ENCODE assay signal across 20 cellular contexts in genomic region chr5:31536873-31537272, GRCh38. TPM values are rescaled to one million over a fixed set of nuclear protein-coding genes. Genes with fewer than 3 reads are reported as not detected.
DNase-seq lines count a peak whose midpoint lies in the region; ATAC-seq, FAIRE-seq and TF ChIP-seq lines count a peak whose summit lies in the region.
"Had no signal": no experiment of that assay in that cellular context is flagged by ENCODE, and none has a peak within 500 bp of the region (broad histone marks: within the 10 kb centered on the region; RNA-seq: fewer than 3 reads in every experiment).

No MANE protein-coding gene starts in this region.

- H3K4me3 Mint-ChIP-seq in activated CD8-positive, alpha-beta memory T cell treated with anti-CD3 and anti-CD28 coated beads, Interleukin-2, amount 10 ng/mL, durations not matched to agents 7 days and 5 days, result no peak overlapping the region
- no peak overlapping the region for H3K4me3 Mint-ChIP-seq in astrocyte (ENCODE audit: unreplicated experiment)
- H3K4me3 Mint-ChIP-seq in stimulated activated effector memory CD8-positive, alpha-beta T cell treated with anti-CD3 and anti-CD28 coated beads, Interleukin-12 subunit alpha, Interleukin-12 subunit beta, amount 100 ng/mL, for 72 hours, result no peak overlapping the region
- H3K4me3 Mint-ChIP-seq in mesothelial cell of epicardium, result no peak overlapping the region
- H3K4me3 Mint-ChIP-seq: CD14-positive monocyte; CD4-positive, alpha-beta memory T cell had no signal

- CTCF ChIA-PET in activated CD8-positive, alpha-beta memory T cell treated with anti-CD3 and anti-CD28 coated beads, Interleukin-2, amount 10 ng/mL, durations not matched to agents 7 days and 5 days (lab: Charles Lee), result no interaction called here

- no peaks in the 10 kb centered on the region for H3K9me3 Mint-ChIP-seq in activated CD8-positive, alpha-beta memory T cell treated with anti-CD3 and anti-CD28 coated beads, Interleukin-2, amount 10 ng/mL, durations not matched to agents 7 days and 5 days (ENCODE audit: low read depth)
- H3K9me3 Mint-ChIP-seq in astrocyte (ENCODE audit: unreplicated experiment), result no peaks in the 10 kb centered on the region
- H3K9me3 Mint-ChIP-seq in stimulated activated effector memory CD8-positive, alpha-beta T cell treated with anti-CD3 and anti-CD28 coated beads, Interleukin-12 subunit alpha, Interleukin-12 subunit beta, amount 100 ng/mL, for 72 hours, result no peaks in the 10 kb centered on the region
- no peaks in the 10 kb centered on the region for H3K9me3 Mint-ChIP-seq in mesothelial cell of epicardium
- H3K9me3 Mint-ChIP-seq: CD14-positive monocyte; CD4-positive, alpha-beta memory T cell had no signal

- no peak overlapping the region for H3K4me2 ChIP-seq in astrocyte (ENCODE audit: low read length)
- H3K4me2 ChIP-seq: A549, BLaER1 had no signal

- peaks cover 4% of the 10 kb centered on the region for H4K20me1 ChIP-seq in astrocyte (ENCODE audit: insufficient read depth, low read length)
- H4K20me1 ChIP-seq: BLaER1 had no signal

- H2AFZ ChIP-seq in astrocyte (ENCODE audit: low read depth, low read length), result no peak overlapping the region

- H3K27ac Mint-ChIP-seq in activated CD8-positive, alpha-beta memory T cell treated with anti-CD3 and anti-CD28 coated beads, Interleukin-2, amount 10 ng/mL, durations not matched to agents 7 days and 5 days, result peak overlapping the region; percentile 28
- H3K27ac Mint-ChIP-seq in astrocyte (ENCODE audit: unreplicated experiment) (peak overlapping the region; percentile 81), mesothelial cell of epicardium (no peak overlapping the region)
- H3K27ac Mint-ChIP-seq in stimulated activated effector memory CD8-positive, alpha-beta T cell treated with anti-CD3 and anti-CD28 coated beads, Interleukin-12 subunit alpha, Interleukin-12 subunit beta, amount 100 ng/mL, for 72 hours, result peak overlapping the region; percentile 15

- ATAC-seq in activated CD8-positive, alpha-beta memory T cell treated with anti-CD3 and anti-CD28 coated beads, Interleukin-2, amount 10 ng/mL, durations not matched to agents 7 days and 5 days, result no peak
- no peak for ATAC-seq in stimulated activated effector memory CD8-positive, alpha-beta T cell treated with anti-CD3 and anti-CD28 coated beads, Interleukin-12 subunit alpha, Interleukin-12 subunit beta, amount 100 ng/mL, for 72 hours
- ATAC-seq: A549, HCT116, HepG2 had no signal

- H3K36me3 ChIP-seq in astrocyte (ENCODE audit: insufficient read depth, low read length), result peaks cover 42% of the 10 kb centered on the region

- no peak for TF ChIP-seq CTCF in astrocyte (IDR thresholded peaks at IDR 0.05; ENCODE audit: insufficient read depth, low read depth, low read length)
- TF ChIP-seq CTCF in mesothelial cell of epicardium (IDR thresholded peaks at IDR 0.05; ENCODE audit: unreplicated experiment), result no peak

- H3K27ac ChIP-seq in astrocyte (ENCODE audit: low read depth, low read length), result no peak overlapping the region
- H3K27ac ChIP-seq: 22Rv1, A549, BLaER1 had no signal

- H3K4me1 Mint-ChIP-seq in activated CD8-positive, alpha-beta memory T cell treated with anti-CD3 and anti-CD28 coated beads, Interleukin-2, amount 10 ng/mL, durations not matched to agents 7 days and 5 days, result peaks cover 24% of the 10 kb centered on the region
- H3K4me1 Mint-ChIP-seq in astrocyte (ENCODE audit: low read depth, unreplicated experiment) (peaks cover 25% of the 10 kb centered on the region), mesothelial cell of epicardium (peaks cover 7% of the 10 kb centered on the region)
- H3K4me1 Mint-ChIP-seq in stimulated activated effector memory CD8-positive, alpha-beta T cell treated with anti-CD3 and anti-CD28 coated beads, Interleukin-12 subunit alpha, Interleukin-12 subunit beta, amount 100 ng/mL, for 72 hours, result peaks cover 8% of the 10 kb centered on the region

- peaks cover 37% of the 10 kb centered on the region for H3K36me3 Mint-ChIP-seq in activated CD8-positive, alpha-beta memory T cell treated with anti-CD3 and anti-CD28 coated beads, Interleukin-2, amount 10 ng/mL, durations not matched to agents 7 days and 5 days
- peaks cover 13% of the 10 kb centered on the region for H3K36me3 Mint-ChIP-seq in astrocyte (ENCODE audit: low read depth, unreplicated experiment)
- peaks cover 80% of the 10 kb centered on the region for H3K36me3 Mint-ChIP-seq in stimulated activated effector memory CD8-positive, alpha-beta T cell treated with anti-CD3 and anti-CD28 coated beads, Interleukin-12 subunit alpha, Interleukin-12 subunit beta, amount 100 ng/mL, for 72 hours
- peaks cover 14% of the 10 kb centered on the region for H3K36me3 Mint-ChIP-seq in mesothelial cell of epicardium

- peaks cover 42% of the 10 kb centered on the region for H3K79me2 ChIP-seq in astrocyte (ENCODE audit: insufficient read depth, low read length)

- no peak overlapping the region for H3K9ac ChIP-seq in astrocyte (ENCODE audit: low read length)
- H3K9ac ChIP-seq: BLaER1 had no signal

- H3K9me3 ChIP-seq in astrocyte (ENCODE audit: insufficient read depth, low read depth, low read length), result no peaks in the 10 kb centered on the region
- H3K9me3 ChIP-seq: A549, BLaER1 had no signal

- peaks cover 16% of the 10 kb centered on the region for H3K4me1 ChIP-seq in astrocyte (ENCODE audit: insufficient read depth, low read length)

- FAIRE-seq in astrocyte (lab: Jason Lieb, UNC) (no peak), frontal cortex (lab: Jason Lieb, UNC) (peak; percentile 37)
- FAIRE-seq: A549, GM12892, HepG2 had no signal

- H3K4me3 ChIP-seq in astrocyte (ENCODE audit: insufficient read depth, low read depth, low read length), result no peak overlapping the region
- H3K4me3 ChIP-seq: A549, BLaER1 had no signal

- no peak for DNase-seq in activated CD8-positive, alpha-beta memory T cell treated with anti-CD3 and anti-CD28 coated beads, Interleukin-2, amount 10 ng/mL, durations not matched to agents 7 days and 5 days
- no peak for DNase-seq in activated CD8-positive, alpha-beta memory T cell treated with anti-CD3 and anti-CD28 coated beads, Interleukin-2, amount 50 U/mL, for 48 hours
- no peak for DNase-seq in astrocyte (ENCODE audit: low read depth)
- no peak for DNase-seq in frontal cortex (ENCODE audit: low spot score in 2 of 2)
- DNase-seq in stimulated activated effector memory CD8-positive, alpha-beta T cell treated with anti-CD3 and anti-CD28 coated beads, Interleukin-12 subunit alpha, Interleukin-12 subunit beta, amount 100 ng/mL, for 72 hours (ENCODE audit: low spot score in 2 of 2), result no peak
- DNase-seq in stimulated activated CD4-positive, alpha-beta T cell treated with anti-CD3 and anti-CD28 coated beads, Interleukin-2, amount 100 ng/mL, for 24 hours, result no peak
- no peak for DNase-seq in mesothelial cell of epicardium (ENCODE audit: low spot score in 2 of 2, unreplicated experiment in 2 of 2)
- DNase-seq: CD4-positive, alpha-beta memory T cell; DMS153; DMS79; GDM1; GOT3; H7 had no signal

- H3K27me3 ChIP-seq in astrocyte (ENCODE audit: insufficient read depth, low read length), result no peaks in the 10 kb centered on the region
- H3K27me3 ChIP-seq: BLaER1 had no signal

- H3K27me3 Mint-ChIP-seq in activated CD8-positive, alpha-beta memory T cell treated with anti-CD3 and anti-CD28 coated beads, Interleukin-2, amount 10 ng/mL, durations not matched to agents 7 days and 5 days, result no peaks in the 10 kb centered on the region
- no peaks in the 10 kb centered on the region for H3K27me3 Mint-ChIP-seq in astrocyte (ENCODE audit: low read depth, unreplicated experiment)
- no peaks in the 10 kb centered on the region for H3K27me3 Mint-ChIP-seq in mesothelial cell of epicardium (ENCODE audit: low read depth)
- H3K27me3 Mint-ChIP-seq: CD4-positive, alpha-beta memory T cell had no signal

RNA-seq across cellular contexts. Expression of gene C5orf22, which starts 4.8 kb away (rescaled TPM):
- total RNA-seq in activated CD8-positive, alpha-beta memory T cell treated with anti-CD3 and anti-CD28 coated beads, Interleukin-2, amount 10 ng/mL, durations not matched to agents 7 days and 5 days, result 10 to 100 TPM; 23.4 to 26.6 TPM
- total RNA-seq in astrocyte (25.9 and 26.5 TPM in 2 replicates), frontal cortex (23.2 TPM), mesothelial cell of epicardium (21.1 to 22.9 TPM (median 22.7 TPM) in 3 replicates)

RNA-seq across cellular contexts. Expression of gene DROSHA, which starts 5.0 kb away (rescaled TPM):
- 10 to 100 TPM; 73.2 to 76.3 TPM for total RNA-seq in activated CD8-positive, alpha-beta memory T cell treated with anti-CD3 and anti-CD28 coated beads, Interleukin-2, amount 10 ng/mL, durations not matched to agents 7 days and 5 days
- 50.6 and 56.5 TPM in 2 replicates for total RNA-seq in astrocyte
- total RNA-seq in frontal cortex, result 59.5 TPM
- total RNA-seq in mesothelial cell of epicardium, result 86.7 to 102 TPM (median 93.1 TPM) in 3 replicates
